7 cellular contexts compared by ENCODE assay signal in the genomic region with DNA sequence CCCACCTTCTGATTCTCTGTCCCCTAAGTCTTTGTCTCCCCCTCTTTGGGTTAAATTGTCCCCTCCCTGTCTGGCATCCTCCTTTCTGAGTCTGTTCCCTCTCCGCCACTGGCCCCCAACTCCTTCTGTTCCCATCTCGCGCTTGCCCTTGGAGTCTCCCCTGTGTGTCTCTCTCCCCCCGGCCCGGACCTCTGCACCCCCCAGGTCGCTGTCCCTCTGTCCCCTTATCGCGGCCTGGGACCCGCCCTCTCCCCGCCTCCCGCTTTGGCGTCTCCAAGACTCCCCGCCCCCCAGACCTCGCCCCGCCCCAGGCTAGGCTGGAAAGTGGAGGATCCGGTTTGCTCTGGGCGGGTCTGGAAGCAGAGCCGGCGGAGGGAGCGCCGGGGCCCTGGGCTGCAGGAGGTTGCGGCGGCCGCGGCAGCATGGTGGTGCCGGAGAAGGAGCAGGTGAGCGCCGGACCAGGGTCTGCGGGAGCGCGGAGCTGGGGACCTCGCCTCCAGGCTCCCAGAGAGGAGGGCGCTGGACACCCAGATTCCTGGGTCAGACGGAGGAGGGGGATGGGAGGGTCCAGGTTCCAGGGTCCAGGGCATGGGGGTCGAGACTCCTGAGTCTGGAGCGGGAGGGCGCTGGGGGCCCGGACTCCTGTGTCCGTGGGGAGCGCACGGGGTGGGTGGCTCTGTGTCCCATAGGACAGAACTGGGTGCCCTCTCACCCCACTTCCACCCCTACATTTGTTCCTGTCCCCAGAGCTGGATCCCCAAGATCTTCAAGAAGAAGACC. TPM values are rescaled to one million over a fixed set of nuclear protein-coding genes. Genes with fewer than 3 reads are reported as not detected.
DNase-seq lines count a peak whose midpoint lies in the region; ATAC-seq and TF ChIP-seq lines count a peak whose summit lies in the region.

A gene (plus strand): TSS at position 348 of the 780 bp plus-strand sequence. CDS start 75 bp downstream, at position 423.

- H3F3A ChIP-seq in GM23338 (replicated peaks; ENCODE audit: low read depth): no peaks in the 10 kb centered on the region

- H3K27me3 Mint-ChIP-seq in GM23338 (ENCODE audit: insufficient read depth, low read depth, poor library complexity) (peaks cover 27% of the 10 kb centered on the region), endodermal cell (ENCODE audit: insufficient read depth) (peaks cover 53% of the 10 kb centered on the region)
- peaks cover 51% of the 10 kb centered on the region for H3K27me3 Mint-ChIP-seq in activated CD4-positive, alpha-beta T cell treated with anti-CD3 and anti-CD28 coated beads, Interleukin-2, amount 10 ng/mL, durations not matched to agents 7 days and 5 days

- H3K36me3 ChIP-seq in GM23338 (ENCODE audit: insufficient read depth) (no peaks in the 10 kb centered on the region), endodermal cell (ENCODE audit: control insufficient read depth, insufficient read depth, low read length) (no peaks in the 10 kb centered on the region)

- H3K4me3 Mint-ChIP-seq in GM23338 (peak within 1 kb of the TSS; percentile 73), endodermal cell (peak within 1 kb of the TSS; percentile 73)
- no peak within 1 kb of the TSS for H3K4me3 Mint-ChIP-seq in activated CD4-positive, alpha-beta T cell treated with anti-CD3 and anti-CD28 coated beads, Interleukin-2, amount 10 ng/mL, durations not matched to agents 7 days and 5 days

- CTCF ChIA-PET in activated CD4-positive, alpha-beta T cell treated with anti-CD3 and anti-CD28 coated beads, Interleukin-2, amount 10 ng/mL, durations not matched to agents 7 days and 5 days (lab: Charles Lee): no interaction called here

- H3K27me3 ChIP-seq in GM23338 (ENCODE audit: insufficient read depth) (peaks cover 13% of the 10 kb centered on the region), endodermal cell (ENCODE audit: control insufficient read depth, insufficient read depth, low read length, poor library complexity, severe bottlenecking) (peaks cover 8% of the 10 kb centered on the region)

- H3K27ac ChIP-seq in GM23338 (ENCODE audit: low read depth) (no peak within 1 kb of the TSS), endodermal cell (ENCODE audit: low read depth, low read length) (no peak within 1 kb of the TSS)

- peaks cover 11% of the 10 kb centered on the region; the same call in 2 of the 3 replicates for H3K36me3 Mint-ChIP-seq in GM23338 (ENCODE audit: low read depth)
- H3K36me3 Mint-ChIP-seq in activated CD4-positive, alpha-beta T cell treated with anti-CD3 and anti-CD28 coated beads, Interleukin-2, amount 10 ng/mL, durations not matched to agents 7 days and 5 days (ENCODE audit: low read depth): no peaks in the 10 kb centered on the region
- H3K36me3 Mint-ChIP-seq in endodermal cell (ENCODE audit: low read depth): peaks cover 2% of the 10 kb centered on the region

- H3K4me1 Mint-ChIP-seq in GM23338 (peaks cover 32% of the 10 kb centered on the region), endodermal cell (peaks cover 12% of the 10 kb centered on the region)
- H3K4me1 Mint-ChIP-seq in activated CD4-positive, alpha-beta T cell treated with anti-CD3 and anti-CD28 coated beads, Interleukin-2, amount 10 ng/mL, durations not matched to agents 7 days and 5 days: peaks cover 4% of the 10 kb centered on the region

- H3K79me2 ChIP-seq in GM23338 (replicated peaks; ENCODE audit: insufficient read depth): no peaks in the 10 kb centered on the region

- H3K4me2 ChIP-seq in GM23338: peak within 1 kb of the TSS; percentile 87

- H4K20me1 ChIP-seq in GM23338 (replicated peaks; ENCODE audit: insufficient read depth): no peaks in the 10 kb centered on the region

- H3K9me2 ChIP-seq in GM23338 (ENCODE audit: insufficient read depth): peaks cover 12% of the 10 kb centered on the region

- WGBS in endodermal cell (ENCODE audit: insufficient coverage in 1 of 2, insufficient read length in 1 of 2), 2 experiments: 0% methylated on average over 12 to 41 of the region's 41 CpGs

- peaks cover 12% of the 10 kb centered on the region; the same call in 2 of the 3 replicates for H3K9me3 Mint-ChIP-seq in GM23338
- no peaks in the 10 kb centered on the region for H3K9me3 Mint-ChIP-seq in activated CD4-positive, alpha-beta T cell treated with anti-CD3 and anti-CD28 coated beads, Interleukin-2, amount 10 ng/mL, durations not matched to agents 7 days and 5 days
- no peaks in the 10 kb centered on the region for H3K9me3 Mint-ChIP-seq in endodermal cell

- DNase-seq in GM23338 (ENCODE audit: low spot score) (peak; percentile 97), NCI-H2196 (lab: John Stamatoyannopoulos, UW; ENCODE audit: unreplicated experiment) (peak; percentile 90), endodermal cell (peak; percentile 98), lung microvascular endothelial cell (ENCODE audit: low read depth in 2 of 2) (peak; percentile 35 to 73)
- peak; percentile 49 for DNase-seq in activated CD4-positive, alpha-beta T cell treated with anti-CD3 and anti-CD28 coated beads, Interleukin-2, amount 10 ng/mL, durations not matched to agents 7 days and 5 days
- DNase-seq in stimulated activated CD8-positive, alpha-beta memory T cell treated with anti-CD3 and anti-CD28 coated beads, Interleukin-4, amount 100 ng/mL, for 24 hours (ENCODE audit: low read depth): peak; percentile 44

- peaks cover 14% of the 10 kb centered on the region for H3K4me1 ChIP-seq in GM23338 (ENCODE audit: insufficient read depth)
- no peaks in the 10 kb centered on the region for H3K4me1 ChIP-seq in endodermal cell (ENCODE audit: control insufficient read depth, insufficient read depth, low read length)

- peak; percentile 95 for ATAC-seq in GM23338
- no peak for ATAC-seq in GM18870 (IDR thresholded peaks at IDR 0.05; ENCODE audit: unreplicated experiment)

- POLR2A ChIA-PET in activated CD4-positive, alpha-beta T cell treated with anti-CD3 and anti-CD28 coated beads, Interleukin-2, amount 10 ng/mL, durations not matched to agents 7 days and 5 days (lab: Charles Lee): no interaction called here

- peak within 1 kb of the TSS; percentile 87 for H2AFZ ChIP-seq in GM23338

- H3K27ac Mint-ChIP-seq in GM23338 (no peak within 1 kb of the TSS), endodermal cell (peak within 1 kb of the TSS; percentile 44)
- no peak within 1 kb of the TSS for H3K27ac Mint-ChIP-seq in activated CD4-positive, alpha-beta T cell treated with anti-CD3 and anti-CD28 coated beads, Interleukin-2, amount 10 ng/mL, durations not matched to agents 7 days and 5 days

- TF ChIP-seq CTCF in GM23338 (conservative IDR thresholded peaks at IDR 0.05; ENCODE audit: low read depth in 2 of 2) (no peak), endodermal cell (conservative IDR thresholded peaks at IDR 0.05) (no peak)

- no peaks in the 10 kb centered on the region for H3K9me3 ChIP-seq in endodermal cell (ENCODE audit: control insufficient read depth, low read length)

- H3K4me3 ChIP-seq in GM23338 (peak within 1 kb of the TSS; percentile 84), endodermal cell (ENCODE audit: low read length) (peak within 1 kb of the TSS; percentile 88)

- peak within 1 kb of the TSS; percentile 83 for H3K9ac ChIP-seq in endodermal cell (ENCODE audit: extremely low read depth, low read length, poor library complexity, severe bottlenecking)

TF ChIP-seq in GM23338, 12 proteins besides CTCF, POLR2A, EP300 and RAD21:
- TF ChIP-seq POLR2AphosphoS5 (IDR thresholded peaks at IDR 0.05; ENCODE audit: low read depth): peak; percentile 89
- no peak for TF ChIP-seq ZNF114 (CRISPR knock-in tag; IDR thresholded peaks at IDR 0.05)

RNA-seq across cellular contexts. Expression of the gene that starts here (rescaled TPM):
- 11.6 and 16.5 TPM in 2 replicates for total RNA-seq in GM23338 (2014; rRNA removed; shearing (Covaris generic))
- polyA plus RNA-seq in GM23338 (2016; fragmentation: Nextera tagmentation; extraction: Ambion mirVana): 25.7 and 30.4 TPM in 2 replicates
- total RNA-seq in activated CD4-positive, alpha-beta T cell treated with anti-CD3 and anti-CD28 coated beads, Interleukin-2, amount 10 ng/mL, durations not matched to agents 7 days and 5 days: under 1 TPM; 0.25 to 0.33 TPM
- total RNA-seq in endodermal cell (10 to 100 TPM; 22.0 to 33.3 TPM), lung microvascular endothelial cell (9.5 and 10.7 TPM in 2 replicates)
- polyA plus RNA-seq in endodermal cell (2013, experiment 1 of 2): 16.5 TPM
- 13.7 TPM for polyA plus RNA-seq in endodermal cell (2013, experiment 2 of 2)

Comparison
In these comparisons a context has a peak if more than half of its experiments do, and no peak if none do; other contexts are left out.
1. Peak in DNase-seq in activated CD4-positive, alpha-beta T cell treated with anti-CD3 and anti-CD28 coated beads, Interleukin-2, amount 10 ng/mL, durations not matched to agents 7 days and 5 days; RNA of the gene not detected or under 1 TPM.
2. DNase-seq: peak in every context shown above with its lines; median percentile 98 in endodermal cell; 97 in GM23338; 90 in NCI-H2196; 54 in lung microvascular endothelial cell; 49 in activated CD4-positive, alpha-beta T cell treated with anti-CD3 and anti-CD28 coated beads, Interleukin-2, amount 10 ng/mL, durations not matched to agents 7 days and 5 days; 44 in stimulated activated CD8-positive, alpha-beta memory T cell treated with anti-CD3 and anti-CD28 coated beads, Interleukin-4, amount 100 ng/mL, for 24 hours.